ENCODE assay signal across 18 cellular contexts in the genomic region with DNA sequence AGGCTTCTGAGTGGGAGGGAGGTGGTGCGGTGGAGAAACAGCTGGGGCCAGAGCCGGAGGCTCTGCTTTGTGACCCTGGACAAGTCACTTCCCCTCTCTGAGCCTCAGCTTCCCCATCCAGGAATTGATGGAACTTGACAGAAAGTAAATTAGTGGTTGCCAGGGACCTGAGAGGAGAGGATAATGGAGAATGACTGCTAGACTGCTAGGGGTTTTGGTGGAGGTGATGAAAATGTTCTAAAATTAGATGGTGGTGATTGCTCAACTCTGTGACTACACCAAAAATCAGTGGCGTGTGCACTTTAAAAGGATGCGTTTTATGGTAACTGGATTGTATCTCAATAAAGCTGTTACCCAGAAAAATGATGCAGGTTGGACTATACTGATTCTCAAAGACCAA.
"Had no signal": no experiment of that assay in that cellular context is flagged by ENCODE, and none has a peak within 500 bp of the region (broad histone marks: within the 10 kb centered on the region; RNA-seq: fewer than 3 reads in every experiment).

No MANE protein-coding gene starts in this region.

- H3K27me3 Mint-ChIP-seq: activated naive CD4-positive, alpha-beta T cell treated with anti-CD3 and anti-CD28 coated beads, Interleukin-2, amount 50 U/mL, for 24 hours had no signal

- DNase-seq: activated CD4-positive, alpha-beta T cell treated with anti-CD3 and anti-CD28 coated beads, Interleukin-2, amount 50 U/mL, for 1 hour; activated CD4-positive, CD25-positive, alpha-beta regulatory T cell treated with anti-CD3 and anti-CD28 coated beads, Interleukin-2, amount 50 U/mL, for 72 hours; activated CD8-positive, alpha-beta memory T cell treated with anti-CD3 and anti-CD28 coated beads, Interleukin-2, amount 50 U/mL, for 48 hours; activated effector memory CD4-positive, alpha-beta T cell treated with anti-CD3 and anti-CD28 coated beads, Interleukin-2, amount 50 U/mL, for 16 hours; activated T-cell treated with anti-CD3 and anti-CD28 coated beads, Interleukin-2, amount 50 U/mL, for 72 hours; cortex of kidney; effector CD4-positive, alpha-beta T cell; heart right ventricle; mesenchymal stem cell; mucosa of descending colon; naive B cell; stimulated activated naive CD8-positive, alpha-beta T cell treated with anti-CD3 and anti-CD28 coated beads, Interleukin-15, Interleukin-2, amounts not matched to agents 100 U/mL and 50 U/mL, for 24 hours; upper lobe of left lung had no signal

- H3K9me3 Mint-ChIP-seq: activated naive CD4-positive, alpha-beta T cell treated with anti-CD3 and anti-CD28 coated beads, Interleukin-2, amount 50 U/mL, for 24 hours; activated T-cell treated with anti-CD3 and anti-CD28 coated beads, Interleukin-2, amount 50 U/mL, for 72 hours; naive B cell; neural crest cell had no signal

- H3K27ac Mint-ChIP-seq: activated naive CD4-positive, alpha-beta T cell treated with anti-CD3 and anti-CD28 coated beads, Interleukin-2, amount 50 U/mL, for 24 hours; activated T-cell treated with anti-CD3 and anti-CD28 coated beads, Interleukin-2, amount 50 U/mL, for 72 hours had no signal

- H3K4me3 ChIP-seq: breast epithelium, gastroesophageal sphincter, heart right ventricle, mucosa of descending colon, suprapubic skin, upper lobe of left lung had no signal

- H3K4me1 Mint-ChIP-seq: activated naive CD4-positive, alpha-beta T cell treated with anti-CD3 and anti-CD28 coated beads, Interleukin-2, amount 50 U/mL, for 24 hours; neural crest cell had no signal

- ATAC-seq: activated T-cell treated with anti-CD3 and anti-CD28 coated beads, Interleukin-2, amount 50 U/mL, for 72 hours; gastroesophageal sphincter; heart right ventricle; mucosa of descending colon; stimulated activated naive CD8-positive, alpha-beta T cell treated with anti-CD3 and anti-CD28 coated beads, Interleukin-15, Interleukin-2, amounts not matched to agents 100 U/mL and 50 U/mL, for 24 hours had no signal

- H3K4me3 Mint-ChIP-seq: activated naive CD4-positive, alpha-beta T cell treated with anti-CD3 and anti-CD28 coated beads, Interleukin-2, amount 50 U/mL, for 24 hours; activated T-cell treated with anti-CD3 and anti-CD28 coated beads, Interleukin-2, amount 50 U/mL, for 72 hours; naive B cell; neural crest cell had no signal

- H3K36me3 Mint-ChIP-seq: activated naive CD4-positive, alpha-beta T cell treated with anti-CD3 and anti-CD28 coated beads, Interleukin-2, amount 50 U/mL, for 24 hours; naive B cell had no signal
